In the genomic region with DNA sequence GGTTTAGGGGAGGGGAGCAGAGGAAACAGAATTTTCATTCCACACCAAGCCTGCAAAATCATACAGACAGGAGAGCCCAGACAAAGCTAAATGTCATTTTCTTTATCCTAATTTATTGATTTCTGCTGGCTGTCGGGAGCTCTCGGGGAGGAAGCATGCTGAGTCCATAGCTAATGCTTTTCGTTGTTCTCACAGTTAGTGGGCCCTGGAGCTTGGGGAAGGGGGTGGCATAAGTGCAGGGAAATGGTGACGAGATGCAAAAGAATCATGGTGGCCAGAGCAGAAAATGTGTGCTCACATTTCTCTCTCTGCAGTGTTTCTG, we compare ENCODE assay signal across 1 cellular context.
TF ChIP-seq lines count a peak whose summit lies in the region.

No MANE protein-coding gene starts in this region.

TF ChIP-seq in H1, 55 proteins besides CTCF, POLR2A, EP300 and RAD21 (continued from another document):
- TF ChIP-seq CHD7 (IDR thresholded peaks at IDR 0.05; ENCODE audit: insufficient replicate concordance, low read length): no peak
- TF ChIP-seq TBP (IDR thresholded peaks at IDR 0.05; ENCODE audit: low read depth, low read length): no peak
- no peak for TF ChIP-seq ATF3 (IDR thresholded peaks at IDR 0.05; ENCODE audit: insufficient read depth, low read depth, low read length)
- TF ChIP-seq PHF8 (conservative IDR thresholded peaks at IDR 0.05; ENCODE audit: low read depth, low read length): no peak
- no peak for TF ChIP-seq TAF7 (optimal IDR thresholded peaks at IDR 0.05; ENCODE audit: borderline replicate concordance, low read depth, low read length)
- TF ChIP-seq CHD2 (IDR thresholded peaks at IDR 0.05; ENCODE audit: low read length): no peak
- TF ChIP-seq ATF2 (IDR thresholded peaks at IDR 0.05; ENCODE audit: low read length): no peak
- TF ChIP-seq SP1 (IDR thresholded peaks at IDR 0.05; ENCODE audit: low read depth, low read length): no peak
- TF ChIP-seq JUN (IDR thresholded peaks at IDR 0.05; ENCODE audit: low read depth, low read length): no peak
- no peak for TF ChIP-seq KDM5A (IDR thresholded peaks at IDR 0.05; ENCODE audit: low read length)
- TF ChIP-seq EGR1 (IDR thresholded peaks at IDR 0.05; ENCODE audit: borderline replicate concordance, low read depth, low read length): no peak
- TF ChIP-seq CREB1 (IDR thresholded peaks at IDR 0.05): no peak
- TF ChIP-seq SIN3A (conservative IDR thresholded peaks at IDR 0.05 in 1 of 2, IDR thresholded peaks at IDR 0.05 in 1 of 2; ENCODE audit: low read depth in 1 of 2, low read length in 2 of 2): no peak
- no peak for TF ChIP-seq BRCA1 (IDR thresholded peaks at IDR 0.05; ENCODE audit: low read depth, low read length)
